1 cellular context compared by ENCODE assay signal in the genomic region with DNA sequence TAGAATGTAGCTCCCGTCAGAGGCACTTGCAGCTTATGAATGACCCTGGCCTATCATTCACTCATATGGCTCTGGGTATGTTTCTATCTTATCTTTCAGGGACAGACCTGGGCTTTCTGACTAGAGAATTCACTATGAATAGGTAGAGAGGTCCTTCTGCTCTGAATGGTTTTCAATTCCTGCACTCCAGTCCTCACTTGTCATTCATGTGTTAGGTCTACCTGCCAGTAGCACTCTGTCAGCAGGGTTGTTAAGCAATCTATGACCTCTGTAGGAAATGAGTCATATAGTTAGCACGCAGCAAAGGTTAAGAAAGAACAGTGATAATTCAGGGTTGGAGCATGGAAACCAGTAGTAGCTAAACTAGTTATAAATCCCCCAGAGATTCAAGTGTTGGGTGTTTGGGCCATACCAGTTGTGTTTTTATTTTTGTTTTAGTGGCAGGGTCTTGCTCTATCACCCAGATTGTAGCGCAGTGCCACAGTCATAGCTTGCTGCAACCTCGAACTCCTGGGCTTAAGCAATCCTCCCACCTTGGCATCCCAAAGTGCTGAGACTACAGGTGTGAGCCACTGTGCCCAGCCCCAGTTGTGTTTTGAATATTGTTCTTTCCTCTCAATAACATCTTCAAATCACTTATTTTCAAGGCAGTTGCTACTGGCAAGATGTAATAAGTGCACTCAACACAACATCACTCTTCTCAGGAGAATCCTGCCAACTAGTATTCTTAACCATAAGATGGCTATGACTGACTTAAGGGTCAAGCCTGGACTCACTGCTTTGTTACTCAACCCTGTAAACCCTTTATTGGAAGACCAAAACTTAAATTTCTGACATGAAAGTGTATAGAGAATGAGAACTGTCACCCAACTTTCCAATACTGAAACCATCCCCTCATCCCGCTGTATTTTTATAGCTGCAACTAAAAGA.
TF ChIP-seq lines count a peak whose summit lies in the region.

No MANE protein-coding gene starts in this region.

TF ChIP-seq in WTC11, 78 proteins besides CTCF, POLR2A, EP300 and RAD21 (continued from another document):
- TF ChIP-seq, protein P1, sequence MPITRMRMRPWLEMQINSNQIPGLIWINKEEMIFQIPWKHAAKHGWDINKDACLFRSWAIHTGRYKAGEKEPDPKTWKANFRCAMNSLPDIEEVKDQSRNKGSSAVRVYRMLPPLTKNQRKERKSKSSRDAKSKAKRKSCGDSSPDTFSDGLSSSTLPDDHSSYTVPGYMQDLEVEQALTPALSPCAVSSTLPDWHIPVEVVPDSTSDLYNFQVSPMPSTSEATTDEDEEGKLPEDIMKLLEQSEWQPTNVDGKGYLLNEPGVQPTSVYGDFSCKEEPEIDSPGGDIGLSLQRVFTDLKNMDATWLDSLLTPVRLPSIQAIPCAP (CRISPR knock-in tag; IDR thresholded peaks at IDR 0.05): no peak
- TF ChIP-seq TEAD1 (CRISPR knock-in tag; IDR thresholded peaks at IDR 0.05): no peak
- no peak for TF ChIP-seq CREM (CRISPR knock-in tag; IDR thresholded peaks at IDR 0.05)
- no peak for TF ChIP-seq JUN (CRISPR knock-in tag; IDR thresholded peaks at IDR 0.05)
- no peak for TF ChIP-seq FOXP1 (CRISPR knock-in tag; IDR thresholded peaks at IDR 0.05; ENCODE audit: borderline replicate concordance)
- TF ChIP-seq TCF7 (CRISPR knock-in tag; IDR thresholded peaks at IDR 0.05; ENCODE audit: low read depth): no peak
